ENCODE assay signal across 1 cellular context in genomic region chr1:145823565-145824498, GRCh38.
TF ChIP-seq lines count a peak whose summit lies in the region.

Gene POLR3C, plus strand, starts transcription at chr1:145824200. Its CDS starts 1,577 bp downstream, at chr1:145825777.
Gene RNF115, minus strand, starts transcription at chr1:145824095. Its CDS starts 222 bp downstream, at chr1:145823873.

TF ChIP-seq in HEK293, 187 proteins besides CTCF, POLR2A, EP300 and RAD21 (continued from another document):
- no peak for TF ChIP-seq ZNF18 (tag by site-specific recombination; IDR thresholded peaks at IDR 0.05)
